14 cellular contexts compared by ENCODE assay signal in the genomic region with DNA sequence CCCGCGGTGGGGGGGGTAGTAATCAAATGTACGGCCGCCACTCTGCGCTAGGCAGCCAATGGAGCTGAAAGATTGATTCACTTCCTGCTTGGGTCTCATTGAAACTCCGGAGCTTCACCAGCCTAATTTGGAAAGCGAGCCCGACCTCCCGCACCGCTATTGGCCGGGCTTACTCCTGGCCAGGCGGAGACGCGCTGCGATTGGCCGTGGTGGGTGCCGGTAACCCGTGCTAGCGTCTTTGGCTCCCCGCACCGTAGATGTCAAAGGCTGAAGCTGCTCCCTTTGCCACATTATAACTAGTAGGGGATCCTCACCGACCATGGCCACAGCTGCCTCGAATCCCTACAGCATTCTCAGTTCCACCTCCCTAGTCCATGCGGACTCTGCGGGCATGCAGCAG. TPM values are rescaled to one million over a fixed set of nuclear protein-coding genes. Genes with fewer than 3 reads are reported as not detected.
DNase-seq lines count a peak whose midpoint lies in the region; TF ChIP-seq lines count a peak whose summit lies in the region.
"Had no signal": no experiment of that assay in that cellular context is flagged by ENCODE, and none has a peak within 500 bp of the region (broad histone marks: within the 10 kb centered on the region; RNA-seq: fewer than 3 reads in every experiment).

A gene (plus strand): TSS at position 285 of the 400 bp plus-strand sequence. CDS start 35 bp downstream, at position 320.

- no peak within 1 kb of the TSS for H3K14ac ChIP-seq in mesenchymal stem cell (ENCODE audit: low read length in 2 of 2)

- H3K4me1 ChIP-seq in HUES48 (ENCODE audit: control insufficient read depth, insufficient read depth, low read length) = peaks cover 57% of the 10 kb centered on the region
- peaks cover 37% of the 10 kb centered on the region for H3K4me1 ChIP-seq in neuron (ENCODE audit: insufficient read depth, low read length)
- no peaks in the 10 kb centered on the region for H3K4me1 ChIP-seq in mesenchymal stem cell (ENCODE audit: control insufficient read depth, insufficient read depth, low read depth, low read length)
- H3K4me1 ChIP-seq: transverse colon had no signal

- H2BK12ac ChIP-seq in mesenchymal stem cell (ENCODE audit: low read length in 2 of 2) = no peak within 1 kb of the TSS

- no peak within 1 kb of the TSS for H3K4me2 ChIP-seq in mesenchymal stem cell (ENCODE audit: low read length, poor library complexity, severe bottlenecking)

- peak; percentile 26 for DNase-seq in Daoy (ENCODE audit: low read depth)
- peak; percentile 61 for DNase-seq in endothelial cell (ENCODE audit: low spot score)
- DNase-seq in stimulated activated CD4-positive, alpha-beta T cell treated with anti-CD3 and anti-CD28 coated beads, Interleukin-4, amount 100 ng/mL, for 24 hours = no peak
- DNase-seq in kidney glomerular epithelial cell (lab: John Stamatoyannopoulos, UW) = no peak
- no peak for DNase-seq in mesenchymal stem cell
- DNase-seq in HCEC 1CT = no peak
- DNase-seq: activated CD4-positive, alpha-beta T cell treated with anti-CD3 and anti-CD28 coated beads for 1 hour; activated naive CD4-positive, alpha-beta T cell treated with anti-CD3 and anti-CD28 coated beads, Interleukin-2, amount 50 U/mL, for 16 hours; NCI-H1436 treated with DMSO at 0.1 percent for 48 hours; transverse colon had no signal

- H3K27me3 Mint-ChIP-seq in endothelial cell (ENCODE audit: unreplicated experiment) = peaks cover 7% of the 10 kb centered on the region

- H3K79me1 ChIP-seq in mesenchymal stem cell (replicated peaks; ENCODE audit: low read length, poor library complexity, severe bottlenecking) = no peaks in the 10 kb centered on the region

- no peak within 1 kb of the TSS for H3K18ac ChIP-seq in mesenchymal stem cell (ENCODE audit: low read depth in 1 of 2, low read length in 2 of 2)

- no peak within 1 kb of the TSS for H2AFZ ChIP-seq in neuron (ENCODE audit: low read depth, low read length)
- no peak within 1 kb of the TSS for H2AFZ ChIP-seq in mesenchymal stem cell (ENCODE audit: low read depth, low read length)

- no peak within 1 kb of the TSS for H4K91ac ChIP-seq in mesenchymal stem cell (ENCODE audit: low read length)

- H3K27ac Mint-ChIP-seq in endothelial cell (ENCODE audit: unreplicated experiment) = no peak within 1 kb of the TSS

- H3K9me3 Mint-ChIP-seq in endothelial cell (ENCODE audit: unreplicated experiment) = no peaks in the 10 kb centered on the region

- H2BK120ac ChIP-seq in mesenchymal stem cell (ENCODE audit: low read depth, low read length) = no peak within 1 kb of the TSS

- H3K27me3 ChIP-seq in HUES48 (ENCODE audit: control insufficient read depth, insufficient read depth, low read length) (peaks cover 70% of the 10 kb centered on the region), neuron (ENCODE audit: insufficient read depth, low read length) (no peaks in the 10 kb centered on the region), mesenchymal stem cell (ENCODE audit: control insufficient read depth in 1 of 2, insufficient read depth in 1 of 2, low read length in 2 of 2) (peaks cover 27 to 55% of the 10 kb centered on the region in 2 experiments)

- no peak for TF ChIP-seq CTCF in endothelial cell (IDR thresholded peaks at IDR 0.05; ENCODE audit: unreplicated experiment)

- no peak within 1 kb of the TSS for H4K8ac ChIP-seq in mesenchymal stem cell (ENCODE audit: low read length)

- no peak within 1 kb of the TSS for H3K4ac ChIP-seq in mesenchymal stem cell (ENCODE audit: low read depth in 1 of 2, low read length in 2 of 2)

- H3K23ac ChIP-seq in mesenchymal stem cell (ENCODE audit: low read length in 2 of 2) = no peak within 1 kb of the TSS

- H2AK5ac ChIP-seq in mesenchymal stem cell (ENCODE audit: low read length, severe bottlenecking) = no peak within 1 kb of the TSS

- H3K4me1 Mint-ChIP-seq in endothelial cell (ENCODE audit: unreplicated experiment) = peaks cover 26% of the 10 kb centered on the region

- H3K27ac ChIP-seq in HUES48 (ENCODE audit: low read depth, low read length) (no peak within 1 kb of the TSS), mesenchymal stem cell (ENCODE audit: low read length, poor library complexity, severe bottlenecking) (no peak within 1 kb of the TSS)
- H3K27ac ChIP-seq: C4-2B had no signal

- peak within 1 kb of the TSS; percentile 77 for H3K4me3 Mint-ChIP-seq in endothelial cell (ENCODE audit: unreplicated experiment)

- 0 out of 2 replicates have a peak, but pooled peaks cover 7% of the 10 kb centered on the region for H3K9me3 ChIP-seq in HUES48 (ENCODE audit: control insufficient read depth, insufficient read depth, low read length)
- no peaks in the 10 kb centered on the region for H3K9me3 ChIP-seq in neuron (ENCODE audit: low read length)
- H3K9me3 ChIP-seq in mesenchymal stem cell (ENCODE audit: control insufficient read depth, low read length) = no peaks in the 10 kb centered on the region
- H3K9me3 ChIP-seq: transverse colon had no signal

- peak within 1 kb of the TSS; percentile 67 for H3K4me3 ChIP-seq in HUES48 (ENCODE audit: low read depth, low read length)
- H3K4me3 ChIP-seq in neuron (ENCODE audit: low read length) = peak within 1 kb of the TSS; percentile 84
- H3K4me3 ChIP-seq in mesenchymal stem cell (ENCODE audit: insufficient read depth in 1 of 2, low read depth in 1 of 2, low read length in 2 of 2) = no peak within 1 kb of the TSS

- H3K36me3 ChIP-seq in HUES48 (ENCODE audit: control insufficient read depth, insufficient read depth, low read length) (no peaks in the 10 kb centered on the region), neuron (ENCODE audit: insufficient read depth, low read length) (no peaks in the 10 kb centered on the region), mesenchymal stem cell (ENCODE audit: control insufficient read depth in 1 of 2, insufficient read depth in 2 of 2, low read depth in 1 of 2, low read length in 2 of 2) (no peaks in the 10 kb centered on the region)
- H3K36me3 ChIP-seq: transverse colon had no signal

- H3K9ac ChIP-seq in HUES48 (ENCODE audit: low read depth, low read length) (no peak within 1 kb of the TSS), mesenchymal stem cell (ENCODE audit: low read length) (no peak within 1 kb of the TSS)

- H3K36me3 Mint-ChIP-seq in endothelial cell (ENCODE audit: low read depth, unreplicated experiment) = no peaks in the 10 kb centered on the region

- under 1% methylated on average over 24 of the region's 25 CpGs for WGBS in mesenchymal stem cell

- H2BK5ac ChIP-seq in mesenchymal stem cell (ENCODE audit: low read depth, low read length, poor library complexity, severe bottlenecking) = no peak within 1 kb of the TSS

- no peak within 1 kb of the TSS for H2BK15ac ChIP-seq in mesenchymal stem cell (ENCODE audit: low read depth, poor library complexity, severe bottlenecking)

RNA-seq across cellular contexts. Expression of the gene that starts here (rescaled TPM):
- total RNA-seq in Daoy (2014; rRNA removed; shearing (Covaris generic)) = 0.06 TPM in 1 of 2 replicates, not detected in the other
- not detected for total RNA-seq in endothelial cell (ENCODE audit: unreplicated experiment)
- not detected for polyA plus RNA-seq in mesenchymal stem cell (2013, experiment 1 of 2)
- not detected for polyA plus RNA-seq in mesenchymal stem cell (2013, experiment 2 of 2)
- total RNA-seq: esophagus mucosa had no signal

Comparison
In these comparisons a context has a peak if more than half of its experiments do, and no peak if none do; other contexts are left out.
1. Peak in DNase-seq in Daoy; RNA of the gene not detected or under 1 TPM.
2. Peak in DNase-seq in endothelial cell; RNA of the gene not detected or under 1 TPM.
3. H3K4me3 ChIP-seq: peak in HUES48 (single experiment) and neuron (single experiment); none in mesenchymal stem cell (0 of 2).